ENCODE assay signal across 1 cellular context in the genomic region with DNA sequence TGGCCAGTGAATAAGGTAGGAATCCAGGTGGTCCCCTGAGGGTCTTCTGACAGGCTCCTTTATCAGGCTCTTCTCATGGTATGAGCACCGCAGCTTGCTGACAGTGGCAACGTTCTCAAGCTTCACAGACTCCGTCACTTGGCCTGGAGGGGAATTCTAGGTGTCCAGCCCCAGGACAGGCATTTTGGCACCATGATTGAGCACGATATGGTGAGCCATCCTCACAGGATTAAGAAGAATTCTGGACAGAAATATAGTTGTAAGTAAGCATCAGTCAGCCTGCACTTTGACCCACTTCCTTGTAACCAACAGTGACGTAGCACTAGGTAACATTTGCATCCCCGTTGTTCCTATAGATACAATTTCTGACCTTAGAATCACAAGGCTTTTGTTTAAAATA.
TF ChIP-seq lines count a peak whose summit lies in the region.

No MANE protein-coding gene starts in this region.

TF ChIP-seq in H1, 55 proteins besides CTCF, POLR2A, EP300 and RAD21:
- TF ChIP-seq SIRT6 (IDR thresholded peaks at IDR 0.05; ENCODE audit: low read length) (no peak), SP4 (IDR thresholded peaks at IDR 0.05; ENCODE audit: low read length) (no peak), YY1 (IDR thresholded peaks at IDR 0.05; ENCODE audit: low read depth, low read length) (no peak), CEBPB (IDR thresholded peaks at IDR 0.05; ENCODE audit: low read depth, low read length) (no peak), SP2 (IDR thresholded peaks at IDR 0.05; ENCODE audit: low read length) (no peak), ASH2L (IDR thresholded peaks at IDR 0.05; ENCODE audit: low read length) (no peak), NRF1 (IDR thresholded peaks at IDR 0.05; ENCODE audit: low read depth, low read length) (no peak), RFX5 (IDR thresholded peaks at IDR 0.05; ENCODE audit: borderline replicate concordance, low read depth, low read length) (no peak), SAP30 (IDR thresholded peaks at IDR 0.05; ENCODE audit: insufficient read depth, insufficient replicate concordance, low read length) (no peak), TCF12 (IDR thresholded peaks at IDR 0.05; ENCODE audit: low read depth, low read length) (no peak), GABPA (IDR thresholded peaks at IDR 0.05; ENCODE audit: borderline replicate concordance, insufficient read depth, low read length) (no peak), SIN3A (conservative IDR thresholded peaks at IDR 0.05 in 1 of 2, IDR thresholded peaks at IDR 0.05 in 1 of 2; ENCODE audit: low read depth in 1 of 2, low read length in 2 of 2) (no peak), TAF7 (optimal IDR thresholded peaks at IDR 0.05; ENCODE audit: borderline replicate concordance, low read depth, low read length) (no peak), BCL11A (IDR thresholded peaks at IDR 0.05; ENCODE audit: low read depth in 2 of 2, low read length in 2 of 2) (no peak), ATF2 (IDR thresholded peaks at IDR 0.05; ENCODE audit: low read length) (no peak), TBP (IDR thresholded peaks at IDR 0.05; ENCODE audit: low read depth, low read length) (no peak), SUZ12 (IDR thresholded peaks at IDR 0.05; ENCODE audit: low read length) (no peak), CBX5 (IDR thresholded peaks at IDR 0.05; ENCODE audit: low read depth, low read length) (no peak)
- TF ChIP-seq, protein P1, sequence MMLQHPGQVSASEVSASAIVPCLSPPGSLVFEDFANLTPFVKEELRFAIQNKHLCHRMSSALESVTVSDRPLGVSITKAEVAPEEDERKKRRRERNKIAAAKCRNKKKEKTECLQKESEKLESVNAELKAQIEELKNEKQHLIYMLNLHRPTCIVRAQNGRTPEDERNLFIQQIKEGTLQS (IDR thresholded peaks at IDR 0.05; ENCODE audit: insufficient read depth, low read depth, low read length), result no peak
